In genomic region chr12:19906-20305, GRCh38 we compare ENCODE assay signal across 2 cellular contexts. TPM values are rescaled to one million over a fixed set of nuclear protein-coding genes. Genes with fewer than 3 reads are reported as not detected.
"Had no signal": no experiment of that assay in that cellular context is flagged by ENCODE, and none has a peak within 500 bp of the region (broad histone marks: within the 10 kb centered on the region; RNA-seq: fewer than 3 reads in every experiment).

No MANE protein-coding gene starts in this region.

RNA-seq across cellular contexts. Expression of gene IQSEC3, which starts 46.7 kb away (rescaled TPM):
- total RNA-seq: G401, GM12878 had no signal
- polyA plus RNA-seq: GM12878 had no signal
